In genomic region chr17:74373838-74374606, GRCh38 we compare ENCODE assay signal across 1 cellular context.
A peak's percentile ranks its signal among the peaks of the same experiment; 100 is the strongest.
TF ChIP-seq lines count a peak whose summit lies in the region.

No MANE protein-coding gene starts in this region.

TF ChIP-seq in K562, 482 proteins besides CTCF, POLR2A, EP300 and RAD21:
- TF ChIP-seq TRIM28 (IDR thresholded peaks at IDR 0.05) (no peak), MEF2A (IDR thresholded peaks at IDR 0.05; ENCODE audit: control insufficient read depth, low read depth, low read length) (no peak), NR2C2 (CRISPR knock-in tag; IDR thresholded peaks at IDR 0.05) (no peak), NR2C2 (tag; IDR thresholded peaks at IDR 0.05) (peak; percentile 62; the same call in 1 of the 2 replicates), PYGO2 (tag; IDR thresholded peaks at IDR 0.05) (no peak), TFAP4 (CRISPR knock-in tag; IDR thresholded peaks at IDR 0.05; ENCODE audit: borderline replicate concordance) (0 out of 2 replicates have a peak, but pooled peaks have one; percentile 22), MAFK (IDR thresholded peaks at IDR 0.05; ENCODE audit: low read length) (no peak), BRD9 (IDR thresholded peaks at IDR 0.05; ENCODE audit: low read depth, partially characterized antibody) (no peak), NR2C1 (IDR thresholded peaks at IDR 0.05) (peak; percentile 13; the same call in 1 of the 2 replicates), NR2C1 (tag; IDR thresholded peaks at IDR 0.05) (peak; percentile 69), STAG1 (CRISPR knock-in tag; IDR thresholded peaks at IDR 0.05; ENCODE audit: borderline replicate concordance) (no peak)
